ENCODE assay signal across 8 cellular contexts in the genomic region with DNA sequence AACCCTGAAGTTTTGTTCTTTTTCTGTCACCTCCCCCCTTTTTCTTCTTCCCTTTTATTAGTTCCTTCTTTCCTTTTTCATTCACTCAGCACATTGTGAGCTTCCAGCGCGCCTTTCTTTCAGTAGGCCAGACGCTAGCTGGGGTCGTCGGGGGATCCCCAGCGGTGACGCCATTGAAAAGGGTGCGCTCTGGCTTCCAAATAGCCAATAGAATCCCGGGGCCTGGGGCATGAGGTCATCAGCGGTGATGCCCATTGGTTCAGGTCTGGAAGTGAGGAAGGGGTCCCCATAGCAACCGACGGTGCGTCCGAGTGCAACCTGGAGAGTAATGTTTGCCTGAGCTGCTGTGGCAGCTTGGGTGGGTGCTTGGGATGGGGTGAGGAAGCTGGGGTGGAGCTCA. TPM values are rescaled to one million over a fixed set of nuclear protein-coding genes. Genes with fewer than 3 reads are reported as not detected.
DNase-seq lines count a peak whose midpoint lies in the region; FAIRE-seq and TF ChIP-seq lines count a peak whose summit lies in the region.
"Had no signal": no experiment of that assay in that cellular context is flagged by ENCODE, and none has a peak within 500 bp of the region (broad histone marks: within the 10 kb centered on the region; RNA-seq: fewer than 3 reads in every experiment).

No MANE protein-coding gene starts in this region.

- H3K79me2 ChIP-seq in DOHH2 (ENCODE audit: control insufficient read depth, low read length) (peaks cover 3% of the 10 kb centered on the region; the same call in 1 of the 2 replicates), parathyroid adenoma (no peaks in the 10 kb centered on the region)

- 71% methylated on average over 14 of the region's 14 CpGs for WGBS in esophagus muscularis mucosa

- TF ChIP-seq POLR2A in esophagus muscularis mucosa (IDR thresholded peaks at IDR 0.05; ENCODE audit: low read depth) (no peak), GM12891 (IDR thresholded peaks at IDR 0.05; ENCODE audit: low read depth, low read length) (no peak)

- H3F3A ChIP-seq in DOHH2 (ENCODE audit: control insufficient read depth, insufficient read depth): peaks cover 16% of the 10 kb centered on the region

- peak overlapping the region; percentile 59 for H2AFZ ChIP-seq in parathyroid adenoma

- DNase-seq in NCI-H146 treated with DMSO at 0.1 percent for 48 hours (lab: John Stamatoyannopoulos, UW; ENCODE audit: unreplicated experiment) (peak; percentile 46), esophagus muscularis mucosa (ENCODE audit: extremely low spot score) (no peak), GM12891 (ENCODE audit: insufficient read length, low spot score) (no peak), colonic mucosa (no peak), NCI-H345 (lab: John Stamatoyannopoulos, UW) (no peak)

- TF ChIP-seq CTCF in DOHH2 (IDR thresholded peaks at IDR 0.05; ENCODE audit: low read depth, low read length, poor library complexity, severe bottlenecking) (no peak), esophagus muscularis mucosa (IDR thresholded peaks at IDR 0.05) (no peak), parathyroid adenoma (IDR thresholded peaks at IDR 0.05) (no peak), colonic mucosa (IDR thresholded peaks at IDR 0.05) (no peak)

- no peaks in the 10 kb centered on the region for H4K20me1 ChIP-seq in DOHH2 (ENCODE audit: control insufficient read depth, insufficient read depth, low read depth, low read length)

- H3K36me3 ChIP-seq in DOHH2 (ENCODE audit: control insufficient read depth, low read length): peaks cover 28% of the 10 kb centered on the region
- peaks cover 0 to 5% (median 2%) of the 10 kb centered on the region in 4 donors for H3K36me3 ChIP-seq in esophagus muscularis mucosa
- H3K36me3 ChIP-seq in parathyroid adenoma (ENCODE audit: control insufficient read depth, insufficient read depth, low read length): no peaks in the 10 kb centered on the region
- H3K36me3 ChIP-seq in colonic mucosa: no peaks in the 10 kb centered on the region

- H3K9me3 ChIP-seq in DOHH2 (ENCODE audit: control insufficient read depth, insufficient read depth, low read length): no peaks in the 10 kb centered on the region
- H3K9me3 ChIP-seq in esophagus muscularis mucosa: no peaks in the 10 kb centered on the region
- H3K9me3 ChIP-seq in parathyroid adenoma (ENCODE audit: control insufficient read depth, low read length): no peaks in the 10 kb centered on the region
- no peaks in the 10 kb centered on the region for H3K9me3 ChIP-seq in colonic mucosa

- H3K9ac ChIP-seq in parathyroid adenoma: no peak overlapping the region
- no peak overlapping the region for H3K9ac ChIP-seq in colonic mucosa (ENCODE audit: low read depth in 2 of 2, low read length in 2 of 2)

- H3K9me2 ChIP-seq in DOHH2 (replicated peaks; ENCODE audit: control insufficient read depth, low read length): no peaks in the 10 kb centered on the region

- H3K4me3 ChIP-seq in DOHH2 (ENCODE audit: low read length) (peak overlapping the region; percentile 68), esophagus muscularis mucosa (peak overlapping the region in 2 of 4 donors; percentile 54 to 57), parathyroid adenoma (ENCODE audit: low read depth, low read length) (no peak overlapping the region), colonic mucosa (no peak overlapping the region)

- no peak for FAIRE-seq in GM12891 (lab: Jason Lieb, UNC)

- peaks cover 79% of the 10 kb centered on the region for H3K4me1 ChIP-seq in DOHH2 (ENCODE audit: control insufficient read depth, low read length)
- peaks cover 18 to 25% (median 21%) of the 10 kb centered on the region in 4 donors for H3K4me1 ChIP-seq in esophagus muscularis mucosa
- no peaks in the 10 kb centered on the region for H3K4me1 ChIP-seq in parathyroid adenoma
- H3K4me1 ChIP-seq in colonic mucosa: no peaks in the 10 kb centered on the region

- intact Hi-C loops in esophagus muscularis mucosa (cut with DNase I) (no loop called here), colonic mucosa (cut with DNase I) (no loop called here)

- H3K27ac ChIP-seq in DOHH2 (ENCODE audit: low read depth, low read length): peak overlapping the region; percentile 28; the same call in 1 of the 2 replicates
- peak overlapping the region in 3 of 4 donors; percentile 71 to 77 (median 75) for H3K27ac ChIP-seq in esophagus muscularis mucosa (replicated peaks in 1 of 4)
- H3K27ac ChIP-seq in parathyroid adenoma: no peak overlapping the region
- H3K27ac ChIP-seq in colonic mucosa: no peak overlapping the region

- H3K4me2 ChIP-seq in DOHH2 (ENCODE audit: low read length) (peak overlapping the region; percentile 84), parathyroid adenoma (ENCODE audit: low read length) (no peak overlapping the region)

- no peak for TF ChIP-seq EP300 in esophagus muscularis mucosa (IDR thresholded peaks at IDR 0.05)

- H3K27me3 ChIP-seq in DOHH2 (ENCODE audit: control insufficient read depth, low read length) (no peaks in the 10 kb centered on the region), esophagus muscularis mucosa (no peaks in the 10 kb centered on the region), parathyroid adenoma (ENCODE audit: control insufficient read depth, insufficient read depth, low read length) (no peaks in the 10 kb centered on the region), colonic mucosa (no peaks in the 10 kb centered on the region)

TF ChIP-seq in GM12891, 5 proteins besides CTCF, POLR2A, EP300 and RAD21:
- TF ChIP-seq PAX5 (IDR thresholded peaks at IDR 0.05; ENCODE audit: insufficient read depth, low read length, severe bottlenecking): no peak
- TF ChIP-seq TAF1 (IDR thresholded peaks at IDR 0.05; ENCODE audit: low read depth, low read length): no peak
- TF ChIP-seq SPI1 (IDR thresholded peaks at IDR 0.05; ENCODE audit: low read depth, low read length): no peak
- TF ChIP-seq POU2F2 (IDR thresholded peaks at IDR 0.05; ENCODE audit: low read depth, low read length): no peak
- no peak for TF ChIP-seq POLR2AphosphoS5 (IDR thresholded peaks at IDR 0.05; ENCODE audit: low read depth, low read length)
TF ChIP-seq in GM12891: peak in this region for 0.

RNA-seq across cellular contexts. Expression of gene EFNA3, which starts 6.9 kb away (rescaled TPM):
- total RNA-seq in esophagus muscularis mucosa (1 to 10 TPM in 2 of 4 donors, under 1 TPM in 1, not detected in 1; 0.91 to 1.7 (median 1.7) TPM), colonic mucosa (10 to 100 TPM; 12.7 to 21.4 TPM)
- polyA plus RNA-seq in GM12891 (2012; ENCODE audit: low read depth, missing spikeins): 1.7 TPM

RNA-seq across cellular contexts. Expression of gene EFNA4, which starts 8.2 kb away (rescaled TPM):
- total RNA-seq in esophagus muscularis mucosa (1 to 10 TPM in 3 of 4 donors, under 1 TPM in 1; 0.83 to 4.5 (median 3.2) TPM), colonic mucosa (10 to 100 TPM; 26.1 to 27.2 TPM)
- polyA plus RNA-seq in GM12891 (2012; ENCODE audit: low read depth, missing spikeins): 3.2 TPM

RNA-seq across cellular contexts. Expression of gene ADAM15, which starts 20.6 kb away (rescaled TPM):
- total RNA-seq in esophagus muscularis mucosa (100 to 1,000 TPM in 2 of 4 donors, 10 to 100 TPM in 2; 61.5 to 142 (median 115) TPM), colonic mucosa (100 to 1,000 TPM; 101 to 228 TPM)
- polyA plus RNA-seq in GM12891 (2012; ENCODE audit: low read depth, missing spikeins): 8.9 TPM

RNA-seq across cellular contexts. Expression of gene DCST1, which starts 38.1 kb away (rescaled TPM):
- total RNA-seq in esophagus muscularis mucosa: under 1 TPM in 1 of 4 donors, not detected in 3; 0.42 TPM
- not detected for polyA plus RNA-seq in GM12891 (2012; ENCODE audit: low read depth, missing spikeins)
- not detected for total RNA-seq in colonic mucosa
- total RNA-seq: myocyte had no signal

RNA-seq across cellular contexts. Expression of gene DCST2, which starts 38.1 kb away (rescaled TPM):
- total RNA-seq in esophagus muscularis mucosa: under 1 TPM in 2 of 4 donors, not detected in 2; 0.11 to 0.19 TPM
- 0.09 TPM for polyA plus RNA-seq in GM12891 (2012; ENCODE audit: low read depth, missing spikeins)
- 1 to 10 TPM; 1.7 to 1.9 TPM for total RNA-seq in colonic mucosa
- total RNA-seq: myocyte had no signal

Comparison
In these comparisons a context has a peak if more than half of its experiments do, and no peak if none do; other contexts are left out.
1. H3K27ac ChIP-seq: peak in DOHH2 (single experiment) and esophagus muscularis mucosa (3 of 4); none in parathyroid adenoma (single experiment) and colonic mucosa (single experiment).
2. RNA of gene EFNA3, which starts 6.9 kb away (total RNA-seq): 12.7 to 21.4 TPM in colonic mucosa; 0.91 to 1.7 TPM in esophagus muscularis mucosa; every median in the first group is over 4 times any median in the second.
3. RNA of gene EFNA4, which starts 8.2 kb away (total RNA-seq): 26.1 to 27.2 TPM in colonic mucosa; 0.83 to 4.5 TPM in esophagus muscularis mucosa; every median in the first group is over 4 times any median in the second.